7 cellular contexts compared by ENCODE assay signal in genomic region chr16:88810166-88810867, GRCh38. TPM values are rescaled to one million over a fixed set of nuclear protein-coding genes. Genes with fewer than 3 reads are reported as not detected.
DNase-seq lines count a peak whose midpoint lies in the region; ATAC-seq and TF ChIP-seq lines count a peak whose summit lies in the region.

No MANE protein-coding gene starts in this region.

- CTCF ChIA-PET in PC-3 (lab: Charles Lee) = interaction anchor here (0.6 to 1.8 kb wide), 3 partner anchors 47 to 73 kb away, joined by 3 to 5 read pairs (median 4); partner anchors contain the start of genes GALNS and TRAPPC2L

- peaks cover 12% of the 10 kb centered on the region; the same call in 1 of the 2 replicates for H3K36me3 ChIP-seq in PC-3 (ENCODE audit: low read depth, low read length)
- H3K36me3 ChIP-seq in neural progenitor cell = no peaks in the 10 kb centered on the region

- H3K4me1 Mint-ChIP-seq in neural progenitor cell = peaks cover 3% of the 10 kb centered on the region

- POLR2A ChIA-PET in PC-3 (lab: Charles Lee; ENCODE audit: unreplicated experiment) = interaction anchor here (0.6 kb wide), 1 partner anchor 20 kb away, joined by 3 read pairs; no protein-coding TSS in a partner anchor

- H3F3A ChIP-seq in PC-3 (ENCODE audit: low read length, unreplicated experiment) (no peaks in the 10 kb centered on the region), neural progenitor cell (ENCODE audit: low read depth) (peaks cover 57% of the 10 kb centered on the region)

- H2AFZ ChIP-seq in PC-3 (ENCODE audit: low read length) = no peak overlapping the region
- no peak overlapping the region for H2AFZ ChIP-seq in neural progenitor cell (replicated peaks)

- H3K27me3 ChIP-seq in PC-3 (ENCODE audit: low read length) (no peaks in the 10 kb centered on the region), neural progenitor cell (no peaks in the 10 kb centered on the region)

- no peak for TF ChIP-seq CTCF in PC-3 (conservative IDR thresholded peaks at IDR 0.05; ENCODE audit: low read depth, low read length)
- TF ChIP-seq CTCF in neural progenitor cell (IDR thresholded peaks at IDR 0.05) = no peak

- H3K9me3 Mint-ChIP-seq in neural progenitor cell = no peaks in the 10 kb centered on the region

- TF ChIP-seq POLR2A in GM19193 (IDR thresholded peaks at IDR 0.05; ENCODE audit: extremely low read depth, insufficient read depth, insufficient read length) = peak; percentile 26

- peaks cover 11% of the 10 kb centered on the region for H3K4me1 ChIP-seq in PC-3 (ENCODE audit: insufficient read depth, low read length)
- H3K4me1 ChIP-seq in neural progenitor cell = peaks cover 4% of the 10 kb centered on the region

- BruUV-seq in PC-3 (replicated peaks; lab: Mats Ljungman, UMichigan) = no TSS peak

- DNase-seq in PC-3 = peak; percentile 22
- DNase-seq in neural progenitor cell (ENCODE audit: low spot score) = no peak
- DNase-seq in NCI-H526 treated with DMSO at 0.1 percent for 48 hours (lab: John Stamatoyannopoulos, UW) = no peak
- no peak for DNase-seq in cortex of kidney (lab: John Stamatoyannopoulos, UW)

- H3K9me3 ChIP-seq in PC-3 (ENCODE audit: low read length) (no peaks in the 10 kb centered on the region), neural progenitor cell (ENCODE audit: low read depth) (no peaks in the 10 kb centered on the region)

- H3K27ac ChIP-seq in PC-3 (ENCODE audit: low read length) = peak overlapping the region; percentile 73
- peak overlapping the region; percentile 41 for H3K27ac ChIP-seq in cingulate gyrus (ENCODE audit: low read depth, low read length)
- peak overlapping the region; percentile 37 for H3K27ac ChIP-seq in neural progenitor cell

- peaks cover 4% of the 10 kb centered on the region for H3K36me3 Mint-ChIP-seq in neural progenitor cell

- peaks cover 33% of the 10 kb centered on the region for H3K79me2 ChIP-seq in PC-3 (ENCODE audit: low read length)
- H3K79me2 ChIP-seq in neural progenitor cell (ENCODE audit: low read depth) = peaks cover 31% of the 10 kb centered on the region

- no peak for ATAC-seq in PC-3
- ATAC-seq in HG03439 (IDR thresholded peaks at IDR 0.05; ENCODE audit: unreplicated experiment) = no peak

- H3K4me3 ChIP-seq in PC-3 (ENCODE audit: low read length) (peak overlapping the region; percentile 76), neural progenitor cell (peak overlapping the region; percentile 70)

- peak overlapping the region; percentile 95 for H3K9ac ChIP-seq in PC-3 (ENCODE audit: low read length)
- peak overlapping the region; percentile 61 for H3K9ac ChIP-seq in neural progenitor cell

- peak overlapping the region; percentile 93 for H3K4me2 ChIP-seq in PC-3 (ENCODE audit: low read length)
- peak overlapping the region; percentile 83 for H3K4me2 ChIP-seq in neural progenitor cell

- 0 out of 2 replicates have a peak, but pooled peaks cover 4% of the 10 kb centered on the region for H4K20me1 ChIP-seq in PC-3 (ENCODE audit: low read length)
- H4K20me1 ChIP-seq in neural progenitor cell (ENCODE audit: low read depth) = peaks cover 47% of the 10 kb centered on the region

- intact Hi-C loops in PC-3 (cut with micrococcal nuclease) = loop anchor here (10.0 kb wide), 1 partner anchor 354 kb away; no protein-coding TSS in a partner anchor

- H3K27ac Mint-ChIP-seq in neural progenitor cell = no peak overlapping the region

- H3K9me2 ChIP-seq in PC-3 (replicated peaks; ENCODE audit: low read length) = no peaks in the 10 kb centered on the region

- peak overlapping the region; percentile 87 for H3K4me3 Mint-ChIP-seq in neural progenitor cell

- H3K27me3 Mint-ChIP-seq in neural progenitor cell (ENCODE audit: insufficient read depth, low read depth) = peaks cover 11% of the 10 kb centered on the region

RNA-seq across cellular contexts. Expression of gene APRT, which starts 1.4 kb away (rescaled TPM):
- 346 and 350 TPM in 2 replicates for total RNA-seq in PC-3 (2014; rRNA removed)
- 53.4 and 150 TPM in 2 replicates for total RNA-seq in neural progenitor cell (ENCODE audit: low replicate concordance)

RNA-seq across cellular contexts. Expression of gene CDT1, which starts 6.7 kb away (rescaled TPM):
- total RNA-seq in PC-3 (2014; rRNA removed) (43.0 and 76.6 TPM in 2 replicates), neural progenitor cell (ENCODE audit: low replicate concordance) (7.8 and 57.9 TPM in 2 replicates)

RNA-seq across cellular contexts. Expression of gene PIEZO1, which starts 25.3 kb away (rescaled TPM):
- 180 and 251 TPM in 2 replicates for total RNA-seq in PC-3 (2014; rRNA removed)
- total RNA-seq in neural progenitor cell (ENCODE audit: low replicate concordance) = 5.5 and 26.9 TPM in 2 replicates

RNA-seq across cellular contexts. Expression of gene GALNS, which starts 46.4 kb away (rescaled TPM):
- 18.3 and 25.5 TPM in 2 replicates for total RNA-seq in PC-3 (2014; rRNA removed)
- total RNA-seq in neural progenitor cell (ENCODE audit: low replicate concordance) = 5.0 and 11.6 TPM in 2 replicates

RNA-seq across cellular contexts. Expression of gene TRAPPC2L, which starts 46.6 kb away (rescaled TPM):
- 42.0 and 77.5 TPM in 2 replicates for total RNA-seq in PC-3 (2014; rRNA removed)
- total RNA-seq in neural progenitor cell (ENCODE audit: low replicate concordance) = 31.8 and 48.5 TPM in 2 replicates
